ENCODE assay signal across 8 cellular contexts in the genomic region with DNA sequence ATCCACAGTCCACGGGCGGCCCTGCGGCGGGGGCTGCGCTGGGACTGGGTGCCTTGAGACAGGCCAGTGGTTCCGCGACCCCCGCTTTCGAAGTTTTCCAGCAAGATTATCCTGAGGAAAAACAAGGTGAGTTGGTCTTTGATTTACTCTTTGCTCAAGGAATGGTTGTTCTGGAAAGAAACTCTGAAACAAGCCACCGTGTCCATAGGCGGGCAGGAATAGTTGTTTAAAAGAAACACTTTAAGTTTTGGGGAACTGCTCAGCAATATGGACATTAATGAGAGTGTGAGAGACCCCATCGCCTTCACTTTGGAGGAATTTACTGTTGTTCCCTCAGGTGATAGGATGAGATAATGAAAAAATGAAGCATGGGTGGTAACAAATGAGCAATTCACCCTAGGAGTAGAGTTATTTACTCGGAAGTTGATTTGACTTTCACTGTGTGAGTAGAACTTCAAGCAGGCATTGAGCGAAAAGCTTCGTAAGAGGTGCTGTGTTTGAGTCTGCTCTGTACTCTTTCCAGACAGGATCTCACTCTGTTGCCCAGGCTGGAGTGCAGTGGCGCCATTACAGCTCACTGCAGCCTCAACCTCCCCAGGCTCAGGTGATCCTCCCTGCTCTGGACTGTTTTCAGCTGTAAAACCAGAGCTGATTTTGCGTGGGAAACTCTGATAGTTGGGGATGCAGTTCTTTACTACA. TPM values are rescaled to one million over a fixed set of nuclear protein-coding genes. Genes with fewer than 3 reads are reported as not detected.
DNase-seq lines count a peak whose midpoint lies in the region; ATAC-seq and TF ChIP-seq lines count a peak whose summit lies in the region.

No MANE protein-coding gene starts in this region.

- TF ChIP-seq POLR2A in sigmoid colon (IDR thresholded peaks at IDR 0.05): no peak

- H3K9me3 Mint-ChIP-seq in GM23338: no peaks in the 10 kb centered on the region

- H3F3A ChIP-seq in GM23338 (replicated peaks; ENCODE audit: low read depth): no peaks in the 10 kb centered on the region

- no peaks in the 10 kb centered on the region for H3K27me3 Mint-ChIP-seq in GM23338 (ENCODE audit: insufficient read depth, low read depth, poor library complexity)

- peak overlapping the region; percentile 79 for H3K4me2 ChIP-seq in GM23338

- H3K9ac ChIP-seq in iPS-18a (ENCODE audit: low read length): peak overlapping the region; percentile 62

- TF ChIP-seq CTCF in GM23338 (conservative IDR thresholded peaks at IDR 0.05; ENCODE audit: low read depth in 2 of 2) (no peak), VCaP (conservative IDR thresholded peaks at IDR 0.05) (peak; percentile 39), sigmoid colon (IDR thresholded peaks at IDR 0.05) (no peak)

- no peaks in the 10 kb centered on the region for H4K20me1 ChIP-seq in GM23338 (replicated peaks; ENCODE audit: insufficient read depth)

- H3K9me3 ChIP-seq in iPS-18a (ENCODE audit: control insufficient read depth, low read depth, low read length): no peaks in the 10 kb centered on the region
- no peaks in the 10 kb centered on the region for H3K9me3 ChIP-seq in sigmoid colon

- intact Hi-C loops in sigmoid colon (cut with DNase I): loop anchor here (10.0 kb wide), 1 partner anchor 203 kb away; no protein-coding TSS in a partner anchor

- peak overlapping the region; percentile 78 for H3K4me3 Mint-ChIP-seq in GM23338

- DNase-seq in GM23338 (ENCODE audit: low spot score) (peak; percentile 31), sigmoid colon (no peak), DMS153 treated with DMSO at 0.1 percent for 48 hours (lab: John Stamatoyannopoulos, UW; ENCODE audit: unreplicated experiment) (no peak), DMS79 (lab: John Stamatoyannopoulos, UW) (no peak)
- DNase-seq in effector CD4-positive, alpha-beta T cell: no peak
- no peak for DNase-seq in activated naive CD4-positive, alpha-beta T cell (lab: John Stamatoyannopoulos, UW)

- H3K4me1 Mint-ChIP-seq in GM23338: peaks cover 14% of the 10 kb centered on the region

- H3K4me1 ChIP-seq in GM23338 (ENCODE audit: insufficient read depth) (peaks cover 19% of the 10 kb centered on the region), iPS-18a (ENCODE audit: control insufficient read depth, low read depth, low read length) (peaks cover 17% of the 10 kb centered on the region), sigmoid colon (peaks cover 0 to 18% (median 5%) of the 10 kb centered on the region in 4 donors)

- WGBS in sigmoid colon, 2 donors: 6 to 21% methylated on average over 17 of the region's 17 CpGs

- peaks cover 4% of the 10 kb centered on the region; the same call in 2 of the 3 replicates for H3K36me3 Mint-ChIP-seq in GM23338 (ENCODE audit: low read depth)

- H3K9me2 ChIP-seq in GM23338 (ENCODE audit: insufficient read depth): no peaks in the 10 kb centered on the region

- no peak for TF ChIP-seq EP300 in sigmoid colon (IDR thresholded peaks at IDR 0.05)

- peaks cover 21% of the 10 kb centered on the region for H3K79me2 ChIP-seq in GM23338 (replicated peaks; ENCODE audit: insufficient read depth)

- peak overlapping the region; percentile 70 for H3K4me3 ChIP-seq in GM23338
- H3K4me3 ChIP-seq in iPS-18a (ENCODE audit: low read length): peak overlapping the region; percentile 59
- peak overlapping the region; percentile 40 to 83 (median 64) for H3K4me3 ChIP-seq in sigmoid colon

- H3K27me3 ChIP-seq in GM23338 (ENCODE audit: insufficient read depth): no peaks in the 10 kb centered on the region
- H3K27me3 ChIP-seq in iPS-18a (ENCODE audit: control insufficient read depth, insufficient read depth, low read length): peaks cover 15% of the 10 kb centered on the region
- H3K27me3 ChIP-seq in sigmoid colon: no peaks in the 10 kb centered on the region

- H2AFZ ChIP-seq in GM23338: peak overlapping the region; percentile 91

- peak; percentile 2; the same call in 1 of the 3 replicates for ATAC-seq in GM23338

- no peak overlapping the region for H3K27ac Mint-ChIP-seq in GM23338

- H3K36me3 ChIP-seq in GM23338 (ENCODE audit: insufficient read depth) (no peaks in the 10 kb centered on the region), iPS-18a (ENCODE audit: control insufficient read depth, low read depth, low read length) (no peaks in the 10 kb centered on the region), sigmoid colon (no peaks in the 10 kb centered on the region)

- H3K27ac ChIP-seq in GM23338 (ENCODE audit: low read depth) (no peak overlapping the region), VCaP (peak overlapping the region; percentile 68), iPS-18a (ENCODE audit: low read length) (no peak overlapping the region), sigmoid colon (peak overlapping the region; percentile 83 to 92 (median 89))

TF ChIP-seq in GM23338, 12 proteins besides CTCF, POLR2A, EP300 and RAD21:
- TF ChIP-seq CREB1 (CRISPR knock-in tag; IDR thresholded peaks at IDR 0.05; ENCODE audit: low read depth) (no peak), JUNB (IDR thresholded peaks at IDR 0.05; ENCODE audit: unreplicated experiment) (no peak), POLR2AphosphoS5 (IDR thresholded peaks at IDR 0.05; ENCODE audit: low read depth) (no peak), EZH2 (IDR thresholded peaks at IDR 0.05; ENCODE audit: low read depth, unreplicated experiment) (no peak)
- TF ChIP-seq, protein P1, sequence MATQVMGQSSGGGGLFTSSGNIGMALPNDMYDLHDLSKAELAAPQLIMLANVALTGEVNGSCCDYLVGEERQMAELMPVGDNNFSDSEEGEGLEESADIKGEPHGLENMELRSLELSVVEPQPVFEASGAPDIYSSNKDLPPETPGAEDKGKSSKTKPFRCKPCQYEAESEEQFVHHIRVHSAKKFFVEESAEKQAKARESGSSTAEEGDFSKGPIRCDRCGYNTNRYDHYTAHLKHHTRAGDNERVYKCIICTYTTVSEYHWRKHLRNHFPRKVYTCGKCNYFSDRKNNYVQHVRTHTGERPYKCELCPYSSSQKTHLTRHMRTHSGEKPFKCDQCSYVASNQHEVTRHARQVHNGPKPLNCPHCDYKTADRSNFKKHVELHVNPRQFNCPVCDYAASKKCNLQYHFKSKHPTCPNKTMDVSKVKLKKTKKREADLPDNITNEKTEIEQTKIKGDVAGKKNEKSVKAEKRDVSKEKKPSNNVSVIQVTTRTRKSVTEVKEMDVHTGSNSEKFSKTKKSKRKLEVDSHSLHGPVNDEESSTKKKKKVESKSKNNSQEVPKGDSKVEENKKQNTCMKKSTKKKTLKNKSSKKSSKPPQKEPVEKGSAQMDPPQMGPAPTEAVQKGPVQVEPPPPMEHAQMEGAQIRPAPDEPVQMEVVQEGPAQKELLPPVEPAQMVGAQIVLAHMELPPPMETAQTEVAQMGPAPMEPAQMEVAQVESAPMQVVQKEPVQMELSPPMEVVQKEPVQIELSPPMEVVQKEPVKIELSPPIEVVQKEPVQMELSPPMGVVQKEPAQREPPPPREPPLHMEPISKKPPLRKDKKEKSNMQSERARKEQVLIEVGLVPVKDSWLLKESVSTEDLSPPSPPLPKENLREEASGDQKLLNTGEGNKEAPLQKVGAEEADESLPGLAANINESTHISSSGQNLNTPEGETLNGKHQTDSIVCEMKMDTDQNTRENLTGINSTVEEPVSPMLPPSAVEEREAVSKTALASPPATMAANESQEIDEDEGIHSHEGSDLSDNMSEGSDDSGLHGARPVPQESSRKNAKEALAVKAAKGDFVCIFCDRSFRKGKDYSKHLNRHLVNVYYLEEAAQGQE (IDR thresholded peaks at IDR 0.05; ENCODE audit: unreplicated experiment): no peak
- TF ChIP-seq, protein P2, sequence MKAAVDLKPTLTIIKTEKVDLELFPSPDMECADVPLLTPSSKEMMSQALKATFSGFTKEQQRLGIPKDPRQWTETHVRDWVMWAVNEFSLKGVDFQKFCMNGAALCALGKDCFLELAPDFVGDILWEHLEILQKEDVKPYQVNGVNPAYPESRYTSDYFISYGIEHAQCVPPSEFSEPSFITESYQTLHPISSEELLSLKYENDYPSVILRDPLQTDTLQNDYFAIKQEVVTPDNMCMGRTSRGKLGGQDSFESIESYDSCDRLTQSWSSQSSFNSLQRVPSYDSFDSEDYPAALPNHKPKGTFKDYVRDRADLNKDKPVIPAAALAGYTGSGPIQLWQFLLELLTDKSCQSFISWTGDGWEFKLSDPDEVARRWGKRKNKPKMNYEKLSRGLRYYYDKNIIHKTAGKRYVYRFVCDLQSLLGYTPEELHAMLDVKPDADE (IDR thresholded peaks at IDR 0.05): no peak

RNA-seq across cellular contexts. Expression of a gene that starts 1.1 kb away (rescaled TPM):
- 6.9 and 8.8 TPM in 2 replicates for total RNA-seq in GM23338 (2014; rRNA removed; shearing (Covaris generic))
- polyA plus RNA-seq in GM23338 (2016; fragmentation: Nextera tagmentation; extraction: Ambion mirVana): 3.3 and 4.1 TPM in 2 replicates
- 1 to 10 TPM in 2 of 4 donors, under 1 TPM in 2; 0.83 to 2.1 (median 1.1) TPM for total RNA-seq in sigmoid colon
- under 1 TPM; 0.20 to 0.60 (median 0.46) TPM for polyA plus RNA-seq in sigmoid colon

Comparison
In these comparisons a context has a peak if more than half of its experiments do, and no peak if none do; other contexts are left out.
1. H3K27ac ChIP-seq: peak in VCaP (single experiment) and sigmoid colon (4 of 4); none in GM23338 (single experiment) and iPS-18a (single experiment).
2. Peak in every context shown above with its lines, with median percentiles within 50 percentile points of each other: H3K4me3 ChIP-seq.